31 cellular contexts compared by ENCODE assay signal in the genomic region with DNA sequence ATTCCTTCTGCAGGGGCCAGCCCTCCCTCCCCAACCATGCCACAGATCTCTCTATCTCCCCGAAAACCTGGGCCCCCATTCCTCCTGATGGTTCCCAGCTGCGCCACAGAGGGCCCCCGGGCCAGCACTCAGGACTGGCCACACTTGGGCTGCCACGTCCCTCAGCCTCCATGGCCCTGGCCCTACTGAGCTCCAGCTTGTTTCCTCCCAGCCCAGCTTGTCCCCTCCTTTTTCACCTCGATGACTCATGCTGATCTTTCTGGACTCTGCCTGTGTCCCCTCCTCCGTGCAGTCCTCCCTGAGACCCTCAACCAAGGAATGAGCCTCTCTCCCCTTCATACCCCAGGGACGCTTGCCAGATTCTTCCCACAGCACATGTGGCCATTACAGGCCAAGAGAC. TPM values are rescaled to one million over a fixed set of nuclear protein-coding genes. Genes with fewer than 3 reads are reported as not detected.
A peak's percentile ranks its signal among the peaks of the same experiment; 100 is the strongest.
DNase-seq lines count a peak whose midpoint lies in the region; ATAC-seq and TF ChIP-seq lines count a peak whose summit lies in the region.
"Had no signal": no experiment of that assay in that cellular context is flagged by ENCODE, and none has a peak within 500 bp of the region (broad histone marks: within the 10 kb centered on the region; RNA-seq: fewer than 3 reads in every experiment).

No MANE protein-coding gene starts in this region.

- no peaks in the 10 kb centered on the region for H3K27me3 ChIP-seq in lower lobe of right lung (ENCODE audit: low read depth)
- H3K27me3 ChIP-seq in upper lobe of right lung: no peaks in the 10 kb centered on the region
- H3K27me3 ChIP-seq: adrenal gland, BE2C, gastrocnemius medialis, thyroid gland had no signal

- H3K27ac Mint-ChIP-seq in WTC11: 0 out of 2 replicates have a peak overlapping the region, but pooled peaks have one; percentile 25
- H3K27ac Mint-ChIP-seq: activated naive CD4-positive, alpha-beta T cell treated with anti-CD3 and anti-CD28 coated beads for 36 hours had no signal

- no peak for TF ChIP-seq CTCF in WTC11 (IDR thresholded peaks at IDR 0.05)
- no peak for TF ChIP-seq CTCF in lower lobe of right lung (IDR thresholded peaks at IDR 0.05)
- no peak for TF ChIP-seq CTCF in upper lobe of right lung (IDR thresholded peaks at IDR 0.05)

- no peaks in the 10 kb centered on the region for H3K4me1 ChIP-seq in lower lobe of right lung
- H3K4me1 ChIP-seq in upper lobe of right lung: no peaks in the 10 kb centered on the region
- H3K4me1 ChIP-seq: adrenal gland, Caco-2, gastrocnemius medialis, thyroid gland had no signal

- H3K27ac ChIP-seq in lower lobe of right lung (no peak overlapping the region), upper lobe of right lung (no peak overlapping the region)
- H3K27ac ChIP-seq: adrenal gland, dorsolateral prefrontal cortex, gastrocnemius medialis, thyroid gland had no signal

- H3K36me3 Mint-ChIP-seq in WTC11: no peaks in the 10 kb centered on the region
- H3K36me3 Mint-ChIP-seq: brain had no signal

- no peaks in the 10 kb centered on the region; the same call in 1 of the 2 replicates for H3K27me3 Mint-ChIP-seq in WTC11 (ENCODE audit: low read depth)

- POLR2A ChIA-PET in WTC11 (lab: Charles Lee): no interaction called here

- H3K9me3 Mint-ChIP-seq in WTC11: no peaks in the 10 kb centered on the region
- H3K9me3 Mint-ChIP-seq: activated naive CD4-positive, alpha-beta T cell treated with anti-CD3 and anti-CD28 coated beads for 36 hours had no signal

- H3K36me3 ChIP-seq in lower lobe of right lung: no peaks in the 10 kb centered on the region
- H3K36me3 ChIP-seq in upper lobe of right lung: no peaks in the 10 kb centered on the region
- H3K36me3 ChIP-seq: adrenal gland, BE2C, gastrocnemius medialis, thyroid gland had no signal

- H3K4me3 ChIP-seq in lower lobe of right lung (no peak overlapping the region), upper lobe of right lung (no peak overlapping the region)
- H3K4me3 ChIP-seq: adrenal gland, dorsolateral prefrontal cortex, gastrocnemius medialis, smooth muscle cell, thyroid gland had no signal

- peaks cover 11% of the 10 kb centered on the region for H3K4me1 Mint-ChIP-seq in WTC11

- DNase-seq in left cardiac atrium: peak; percentile 2
- no peak for DNase-seq in cardiac septum (ENCODE audit: low spot score)
- DNase-seq in WTC11 (ENCODE audit: low spot score): no peak
- DNase-seq in lower lobe of right lung: peak; percentile 20
- peak; percentile 46 for DNase-seq in upper lobe of right lung
- no peak for DNase-seq in cortex of kidney (lab: John Stamatoyannopoulos, UW)
- DNase-seq in HCEC 1CT: no peak
- no peak for DNase-seq in AG08395 (ENCODE audit: low spot score)
- DNase-seq: ACHN; activated CD4-positive, alpha-beta T cell treated with anti-CD3 and anti-CD28 coated beads, Interleukin-2, amount 50 U/mL, for 48 hours; activated naive CD4-positive, alpha-beta T cell treated with anti-CD3 and anti-CD28 coated beads for 36 hours; adrenal gland; BE2C; Caco-2; cerebellar nuclear complex; DMS53; gastrocnemius medialis; hippocampal formation; mesenchymal stem cell; MV-4-11; NCI-H1436 treated with DMSO at 0.1 percent for 48 hours; NCI-H2107; stimulated activated CD4-positive, alpha-beta T cell treated with anti-CD3 and anti-CD28 coated beads, Interleukin-1b, Interleukin-23, amount 100 ng/mL, for 48 hours; thyroid gland had no signal

- CTCF ChIA-PET in WTC11 (lab: Charles Lee): no interaction called here

- intact Hi-C loops in left cardiac atrium (cut with DNase I): no loop called here
- intact Hi-C loops in cardiac septum (cut with DNase I): no loop called here
- intact Hi-C loops in lower lobe of right lung (cut with DNase I): no loop called here
- intact Hi-C loops in upper lobe of right lung (cut with DNase I): no loop called here

- no peak overlapping the region for H3K4me3 Mint-ChIP-seq in WTC11
- H3K4me3 Mint-ChIP-seq: activated naive CD4-positive, alpha-beta T cell treated with anti-CD3 and anti-CD28 coated beads for 36 hours; brain had no signal

- H3K9me3 ChIP-seq in lower lobe of right lung (no peaks in the 10 kb centered on the region), upper lobe of right lung (no peaks in the 10 kb centered on the region)
- H3K9me3 ChIP-seq: adrenal gland, BE2C, Caco-2, gastrocnemius medialis, thyroid gland had no signal

- no peak for ATAC-seq in left cardiac atrium
- ATAC-seq in WTC11: no peak
- no peak for ATAC-seq in lower lobe of right lung
- no peak for ATAC-seq in upper lobe of right lung
- ATAC-seq: activated CD4-positive, CD25-positive, alpha-beta regulatory T cell treated with anti-CD3 and anti-CD28 coated beads, Interleukin-2, amount 50 U/mL, for 24 hours; gastrocnemius medialis; HCT116; Panc1; right cardiac atrium had no signal

TF ChIP-seq in WTC11, 78 proteins besides CTCF, POLR2A, EP300 and RAD21:
- TF ChIP-seq MXD4 (CRISPR knock-in tag; IDR thresholded peaks at IDR 0.05; ENCODE audit: borderline replicate concordance) (no peak), NFATC4 (CRISPR knock-in tag; IDR thresholded peaks at IDR 0.05) (no peak), ZNF396 (CRISPR knock-in tag; IDR thresholded peaks at IDR 0.05; ENCODE audit: borderline replicate concordance) (no peak)

RNA-seq across cellular contexts. Expression of gene FAM83G, which starts 10.9 kb away (rescaled TPM):
- total RNA-seq in left cardiac atrium: 10 to 100 TPM; 23.3 to 24.8 TPM
- 2.5 TPM for total RNA-seq in cardiac septum
- 26.6 to 31.4 TPM (median 27.7 TPM) in 3 replicates for total RNA-seq in WTC11 (2021)
- 5.8 TPM for total RNA-seq in lower lobe of right lung
- 8.3 TPM for total RNA-seq in upper lobe of right lung

RNA-seq across cellular contexts. Expression of gene GRAP, which starts 31.3 kb away (rescaled TPM):
- total RNA-seq in left cardiac atrium: 1 to 10 TPM; 1.6 to 3.2 TPM
- 2.9 TPM for total RNA-seq in cardiac septum
- total RNA-seq in WTC11 (2021): 0.50 to 0.59 TPM (median 0.55 TPM) in 3 replicates
- total RNA-seq in lower lobe of right lung: 8.5 TPM
- total RNA-seq in upper lobe of right lung: 10.6 TPM
- total RNA-seq: smooth muscle cell had no signal

Comparison
In these comparisons a context has a peak if more than half of its experiments do, and no peak if none do; other contexts are left out.
1. DNase-seq: peak in left cardiac atrium (single experiment), lower lobe of right lung (single experiment) and upper lobe of right lung (single experiment); none in cardiac septum (single experiment), WTC11 (single experiment), cortex of kidney (single experiment), HCEC 1CT (single experiment) and AG08395 (single experiment).